Comparison of ENCODE assay signal across 8 cellular contexts in genomic region chr3:50320853-50321145, GRCh38. TPM values are rescaled to one million over a fixed set of nuclear protein-coding genes. Genes with fewer than 3 reads are reported as not detected.
DNase-seq lines count a peak whose midpoint lies in the region; ATAC-seq, FAIRE-seq and TF ChIP-seq lines count a peak whose summit lies in the region.

No MANE protein-coding gene starts in this region.

- TF ChIP-seq CTCF in C4-2B (conservative IDR thresholded peaks at IDR 0.05): no peak
- no peak for TF ChIP-seq CTCF in natural killer cell (IDR thresholded peaks at IDR 0.05)

- peak overlapping the region; percentile 33 to 88 (median 82) for H3K27ac Mint-ChIP-seq in IgD-negative memory B cell
- H3K27ac Mint-ChIP-seq in natural killer cell: peak overlapping the region; percentile 69 to 87

- intact Hi-C loops in natural killer cell (cut with micrococcal nuclease): loop anchor here (2.0 kb wide), 1 partner anchor 16 kb away; no protein-coding TSS in a partner anchor

- H3K27me3 Mint-ChIP-seq in IgD-negative memory B cell (no peaks in the 10 kb centered on the region), natural killer cell (ENCODE audit: low read depth in 2 of 2) (no peaks in the 10 kb centered on the region)

- H3K4me3 Mint-ChIP-seq in IgD-negative memory B cell (peak overlapping the region; percentile 89 to 98 (median 93)), natural killer cell (peak overlapping the region; percentile 93)

- H3K4me1 Mint-ChIP-seq in IgD-negative memory B cell: peaks cover 25 to 41% (median 28%) of the 10 kb centered on the region in 3 donors
- peaks cover 22 to 52% of the 10 kb centered on the region in 2 donors for H3K4me1 Mint-ChIP-seq in natural killer cell

- TF ChIP-seq POLR2A in H54 (IDR thresholded peaks at IDR 0.05; ENCODE audit: low read depth, low read length): no peak

- H3K9me3 Mint-ChIP-seq in IgD-negative memory B cell (no peaks in the 10 kb centered on the region), natural killer cell (no peaks in the 10 kb centered on the region)

- peak overlapping the region; percentile 90 for H3K27ac ChIP-seq in C4-2B
- H3K27ac ChIP-seq in cingulate gyrus (ENCODE audit: low read depth, low read length): peak overlapping the region; percentile 98

- DNase-seq in natural killer cell (no peak), H54 (ENCODE audit: insufficient read length, low spot score) (no peak), NCI-H774 (lab: John Stamatoyannopoulos, UW) (no peak), DMS 273 treated with DMSO at 0.1 percent for 48 hours (lab: John Stamatoyannopoulos, UW) (no peak)

- no peak for ATAC-seq in natural killer cell
- ATAC-seq in GM21825 (IDR thresholded peaks at IDR 0.05; ENCODE audit: unreplicated experiment): no peak

- H3K36me3 Mint-ChIP-seq in IgD-negative memory B cell (peaks cover 2% of the 10 kb centered on the region), natural killer cell (no peaks in the 10 kb centered on the region)

- FAIRE-seq in H54 (lab: Jason Lieb, UNC): no peak

RNA-seq across cellular contexts. Expression of gene HYAL2, which starts 1.7 kb away (rescaled TPM):
- 7.3 TPM for polyA plus RNA-seq in IgD-negative memory B cell
- 1 to 10 TPM; 1.2 to 3.7 (median 3.1) TPM for total RNA-seq in natural killer cell

RNA-seq across cellular contexts. Expression of gene TUSC2, which starts 7.2 kb away (rescaled TPM):
- 51.4 TPM for polyA plus RNA-seq in IgD-negative memory B cell
- 10 to 100 TPM; 18.4 to 23.4 (median 21.3) TPM for total RNA-seq in natural killer cell

RNA-seq across cellular contexts. Expression of gene HYAL1, which starts 17.4 kb away (rescaled TPM):
- 0.14 TPM for polyA plus RNA-seq in IgD-negative memory B cell
- 1 to 10 TPM in 1 of 3 donors, under 1 TPM in 1, not detected in 1; 0.82 to 1.2 TPM for total RNA-seq in natural killer cell

RNA-seq across cellular contexts. Expression of gene RASSF1, which starts 19.8 kb away (rescaled TPM):
- polyA plus RNA-seq in IgD-negative memory B cell: 155 TPM
- 100 to 1,000 TPM; 298 to 329 (median 305) TPM for total RNA-seq in natural killer cell

RNA-seq across cellular contexts. Expression of gene HYAL3, which starts 21.6 kb away (rescaled TPM):
- 5.3 TPM for polyA plus RNA-seq in IgD-negative memory B cell
- total RNA-seq in natural killer cell: 1 to 10 TPM in 2 of 3 donors, under 1 TPM in 1; 0.93 to 2.0 (median 1.2) TPM
